In the genomic region with DNA sequence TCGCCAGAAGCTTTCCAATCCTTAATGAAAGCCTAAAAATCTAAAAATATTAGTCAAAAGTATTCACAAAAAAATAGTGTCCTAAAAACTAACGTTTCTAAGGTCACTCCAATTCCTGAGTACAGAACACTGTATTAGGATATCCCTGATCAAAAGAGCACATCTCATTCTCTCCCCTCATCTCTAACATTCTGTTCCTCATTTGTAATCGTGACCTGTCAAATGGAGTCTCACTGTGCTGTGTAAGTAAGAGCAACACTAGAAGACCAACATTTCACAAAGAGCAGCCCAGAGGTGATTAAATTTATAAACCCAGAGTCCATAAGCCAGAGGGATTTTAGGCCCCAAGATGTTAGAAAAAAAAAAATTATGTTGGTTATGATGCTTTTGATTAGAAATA, we compare ENCODE assay signal across 23 cellular contexts. TPM values are rescaled to one million over a fixed set of nuclear protein-coding genes. Genes with fewer than 3 reads are reported as not detected.
DNase-seq lines count a peak whose midpoint lies in the region; ATAC-seq and TF ChIP-seq lines count a peak whose summit lies in the region.
"Had no signal": no experiment of that assay in that cellular context is flagged by ENCODE, and none has a peak within 500 bp of the region (broad histone marks: within the 10 kb centered on the region; RNA-seq: fewer than 3 reads in every experiment).

No MANE protein-coding gene starts in this region.

- H3K27me3 Mint-ChIP-seq in osteocyte (ENCODE audit: unreplicated experiment), result no peaks in the 10 kb centered on the region
- peaks cover 24% of the 10 kb centered on the region for H3K27me3 Mint-ChIP-seq in stimulated activated memory B cell treated with anti-CD40 and anti-IgM and Interleukin-4, amounts not matched to agents 10 μg/mL and 1 μg/mL and 100 μg/mL, for 72 hours

- H3K4me3 Mint-ChIP-seq in osteocyte (ENCODE audit: unreplicated experiment), result no peak overlapping the region
- H3K4me3 Mint-ChIP-seq in stimulated activated memory B cell treated with anti-CD40 and anti-IgM and Interleukin-4, amounts not matched to agents 10 μg/mL and 1 μg/mL and 100 μg/mL, for 72 hours, result no peak overlapping the region
- H3K4me3 Mint-ChIP-seq: CD4-positive, CD25-positive, alpha-beta regulatory T cell; HFFc6 had no signal

- peak overlapping the region; percentile 69 to 85 for H3K27ac ChIP-seq in uterus
- H3K27ac ChIP-seq: brain microvascular endothelial cell, KMS-11, VCaP had no signal

- H3K9me3 Mint-ChIP-seq in osteocyte (ENCODE audit: unreplicated experiment), result peaks cover 3% of the 10 kb centered on the region
- no peaks in the 10 kb centered on the region for H3K9me3 Mint-ChIP-seq in stimulated activated memory B cell treated with anti-CD40 and anti-IgM and Interleukin-4, amounts not matched to agents 10 μg/mL and 1 μg/mL and 100 μg/mL, for 72 hours
- H3K9me3 Mint-ChIP-seq: HFFc6 had no signal

- H3K27ac Mint-ChIP-seq in osteocyte (ENCODE audit: unreplicated experiment), result peak overlapping the region; percentile 35
- no peak overlapping the region for H3K27ac Mint-ChIP-seq in stimulated activated memory B cell treated with anti-CD40 and anti-IgM and Interleukin-4, amounts not matched to agents 10 μg/mL and 1 μg/mL and 100 μg/mL, for 72 hours
- H3K27ac Mint-ChIP-seq: CD4-positive, CD25-positive, alpha-beta regulatory T cell; HFFc6 had no signal

- no peaks in the 10 kb centered on the region for H3K27me3 ChIP-seq in uterus
- H3K27me3 ChIP-seq: adrenal gland, brain microvascular endothelial cell had no signal

- H3K4me3 ChIP-seq in uterus, result no peak overlapping the region
- H3K4me3 ChIP-seq: adrenal gland had no signal

- peaks cover 12% of the 10 kb centered on the region for H3K4me1 Mint-ChIP-seq in osteocyte (ENCODE audit: unreplicated experiment)
- no peaks in the 10 kb centered on the region for H3K4me1 Mint-ChIP-seq in stimulated activated memory B cell treated with anti-CD40 and anti-IgM and Interleukin-4, amounts not matched to agents 10 μg/mL and 1 μg/mL and 100 μg/mL, for 72 hours
- H3K4me1 Mint-ChIP-seq: CD4-positive, CD25-positive, alpha-beta regulatory T cell had no signal

- no peaks in the 10 kb centered on the region for H3K4me1 ChIP-seq in uterus

- TF ChIP-seq CTCF in osteocyte (IDR thresholded peaks at IDR 0.05), result no peak
- TF ChIP-seq CTCF in uterus (IDR thresholded peaks at IDR 0.05), result no peak

- ATAC-seq in Right ventricle myocardium inferior (peak; percentile 57), left ventricle myocardium superior (peak; percentile 66), GM19455 (IDR thresholded peaks at IDR 0.05; ENCODE audit: unreplicated experiment) (no peak)
- no peak for ATAC-seq in stimulated activated memory B cell treated with anti-CD40 and anti-IgM and Interleukin-4, amounts not matched to agents 10 μg/mL and 1 μg/mL and 100 μg/mL, for 72 hours

- no peaks in the 10 kb centered on the region for H3K36me3 Mint-ChIP-seq in osteocyte (ENCODE audit: unreplicated experiment)
- H3K36me3 Mint-ChIP-seq in stimulated activated memory B cell treated with anti-CD40 and anti-IgM and Interleukin-4, amounts not matched to agents 10 μg/mL and 1 μg/mL and 100 μg/mL, for 72 hours, result no peaks in the 10 kb centered on the region
- H3K36me3 Mint-ChIP-seq: CD4-positive, CD25-positive, alpha-beta regulatory T cell had no signal

- TF ChIP-seq POLR2A in uterus (IDR thresholded peaks at IDR 0.05), result no peak

- DNase-seq in Right ventricle myocardium inferior (ENCODE audit: missing footprints) (no peak), cardiac septum (ENCODE audit: low spot score) (no peak), left ventricle myocardium superior (no peak), osteocyte (ENCODE audit: extremely low spot score, unreplicated experiment) (no peak), uterus (no peak), NCI-H187 (lab: John Stamatoyannopoulos, UW) (no peak)
- DNase-seq: 8988T; activated CD4-positive, alpha-beta T cell treated with anti-CD3 and anti-CD28 coated beads for 4 hours; activated naive CD4-positive, alpha-beta T cell treated with Interleukin-2 at 50 U/mL for 16 hours; activated T-cell treated with anti-CD3 and anti-CD28 coated beads, Interleukin-2, amount 50 U/mL, for 48 hours; adrenal gland; brain microvascular endothelial cell; CD4-positive, CD25-positive, alpha-beta regulatory T cell; GOT3; HFFc6; kidney glomerular epithelial cell; NCI-H1417 treated with DMSO at 0.1 percent for 48 hours; NCI-H2107; NCI-H446 had no signal

- no peaks in the 10 kb centered on the region for H3K36me3 ChIP-seq in uterus
- H3K36me3 ChIP-seq: adrenal gland, brain microvascular endothelial cell had no signal

- H3K9me3 ChIP-seq in uterus, result no peaks in the 10 kb centered on the region
- H3K9me3 ChIP-seq: adrenal gland had no signal

- intact Hi-C loops in Right ventricle myocardium inferior (cut with DNase I) (no loop called here), cardiac septum (cut with DNase I) (no loop called here), left ventricle myocardium superior (cut with micrococcal nuclease) (no loop called here), uterus (cut with DNase I; ENCODE audit: low total_unique reads) (no loop called here)

RNA-seq across cellular contexts. Expression of gene RGS2, which starts 26.3 kb away (rescaled TPM):
- total RNA-seq in Right ventricle myocardium inferior (19.4 TPM), cardiac septum (13.5 TPM), left ventricle myocardium superior (17.1 TPM), osteocyte (6.0 and 7.6 TPM in 2 replicates), uterus (100 to 1,000 TPM; 103 to 164 (median 134) TPM)

Comparison
In these comparisons a context has a peak if more than half of its experiments do, and no peak if none do; other contexts are left out.
1. ATAC-seq: peak in Right ventricle myocardium inferior (single experiment) and left ventricle myocardium superior (single experiment); none in GM19455 (single experiment) and stimulated activated memory B cell treated with anti-CD40 and anti-IgM and Interleukin-4, amounts not matched to agents 10 μg/mL and 1 μg/mL and 100 μg/mL, for 72 hours (single experiment).